In genomic region chr19:13973479-13973878, GRCh38 we compare ENCODE assay signal across 12 cellular contexts. TPM values are rescaled to one million over a fixed set of nuclear protein-coding genes. Genes with fewer than 3 reads are reported as not detected.
"Had no signal": no experiment of that assay in that cellular context is flagged by ENCODE, and none has a peak within 500 bp of the region (broad histone marks: within the 10 kb centered on the region; RNA-seq: fewer than 3 reads in every experiment).

No MANE protein-coding gene starts in this region.

RNA-seq across cellular contexts. Expression of gene PODNL1, which starts 35.3 kb away (rescaled TPM):
- total RNA-seq: activated naive CD8-positive, alpha-beta T cell treated with anti-CD3 and anti-CD28 coated beads for 36 hours; activated T-helper 1 cell treated with anti-CD3 and anti-CD28 coated beads, Interleukin-12 subunit alpha, Interleukin-12 subunit beta, Interleukin-2, Interleukin-4 antibody, amounts not matched to agents 30 ng/mL and 10 ng/mL and 1 ng/mL, durations not matched to agents 14 hours and 24 hours and 36 hours had no signal

RNA-seq across cellular contexts. Expression of gene RLN3, which starts 54.5 kb away (rescaled TPM):
- total RNA-seq: activated CD4-positive, alpha-beta T cell treated with anti-CD3 and anti-CD28 coated beads for 36 hours; activated CD4-positive, alpha-beta T cell treated with anti-CD3 and anti-CD28 coated beads, Interleukin-2, amount 10 ng/mL, durations not matched to agents 7 days and 5 days; activated CD8-positive, alpha-beta T cell treated with anti-CD3 and anti-CD28 coated beads, Interleukin-2, amount 10 ng/mL, durations not matched to agents 7 days and 5 days; activated naive CD8-positive, alpha-beta T cell treated with anti-CD3 and anti-CD28 coated beads for 36 hours; activated T-cell treated with anti-CD3 and anti-CD28 coated beads, Interleukin-2, amount 50 U/mL, for 4 hours; activated T-helper 1 cell treated with anti-CD3 and anti-CD28 coated beads, Interleukin-12 subunit alpha, Interleukin-12 subunit beta, Interleukin-2, Interleukin-4 antibody, amounts not matched to agents 30 ng/mL and 10 ng/mL and 1 ng/mL, durations not matched to agents 14 hours and 24 hours and 36 hours; aorta; cerebellum; MCF 10A; SJSA1; WTC11 had no signal
- polyA plus RNA-seq: aorta, SK-N-SH had no signal
